In genomic region chr14:72906879-72907278, GRCh38 we compare ENCODE assay signal across 22 cellular contexts. TPM values are rescaled to one million over a fixed set of nuclear protein-coding genes. Genes with fewer than 3 reads are reported as not detected.
DNase-seq lines count a peak whose midpoint lies in the region; ATAC-seq and TF ChIP-seq lines count a peak whose summit lies in the region.
"Had no signal": no experiment of that assay in that cellular context is flagged by ENCODE, and none has a peak within 500 bp of the region (broad histone marks: within the 10 kb centered on the region; RNA-seq: fewer than 3 reads in every experiment).

No MANE protein-coding gene starts in this region.

- no peak for TF ChIP-seq POLR2A in transverse colon (IDR thresholded peaks at IDR 0.05)

- TF ChIP-seq CTCF in chondrocyte (IDR thresholded peaks at IDR 0.05) (no peak), transverse colon (IDR thresholded peaks at IDR 0.05) (no peak)

- peaks cover 6% of the 10 kb centered on the region for H3K9me3 Mint-ChIP-seq in chondrocyte (ENCODE audit: low read depth)
- H3K9me3 Mint-ChIP-seq: activated naive CD8-positive, alpha-beta T cell treated with anti-CD3 and anti-CD28 coated beads, Interleukin-2, amount 50 U/mL, for 24 hours; stimulated activated memory B cell treated with anti-CD40 and anti-IgM and Interleukin-4, amounts not matched to agents 10 μg/mL and 1 μg/mL and 100 μg/mL, for 72 hours had no signal

- no peaks in the 10 kb centered on the region for H3K9me3 ChIP-seq in transverse colon
- H3K9me3 ChIP-seq: tibial nerve had no signal

- H3K4me1 Mint-ChIP-seq in chondrocyte (ENCODE audit: low read depth) = peaks cover 42% of the 10 kb centered on the region

- H3K4me3 Mint-ChIP-seq in chondrocyte (ENCODE audit: unreplicated experiment) = no peak overlapping the region
- H3K4me3 Mint-ChIP-seq: activated naive CD8-positive, alpha-beta T cell treated with anti-CD3 and anti-CD28 coated beads, Interleukin-2, amount 50 U/mL, for 24 hours; CD4-positive, CD25-positive, alpha-beta regulatory T cell; stimulated activated memory B cell treated with anti-CD40 and anti-IgM and Interleukin-4, amounts not matched to agents 10 μg/mL and 1 μg/mL and 100 μg/mL, for 72 hours had no signal

- no peaks in the 10 kb centered on the region for H3K27me3 Mint-ChIP-seq in chondrocyte (ENCODE audit: low read depth)
- H3K27me3 Mint-ChIP-seq: stimulated activated memory B cell treated with anti-CD40 and anti-IgM and Interleukin-4, amounts not matched to agents 10 μg/mL and 1 μg/mL and 100 μg/mL, for 72 hours had no signal

- H3K4me1 ChIP-seq in transverse colon = peaks cover 0 to 14% (median 7%) of the 10 kb centered on the region in 4 donors
- H3K4me1 ChIP-seq: parathyroid adenoma had no signal

- no peaks in the 10 kb centered on the region for H3K36me3 Mint-ChIP-seq in chondrocyte (ENCODE audit: low read depth)
- H3K36me3 Mint-ChIP-seq: CD4-positive, CD25-positive, alpha-beta regulatory T cell; stimulated activated memory B cell treated with anti-CD40 and anti-IgM and Interleukin-4, amounts not matched to agents 10 μg/mL and 1 μg/mL and 100 μg/mL, for 72 hours had no signal

- no peak for ATAC-seq in GM21723 (IDR thresholded peaks at IDR 0.05; ENCODE audit: unreplicated experiment)
- ATAC-seq in HG03342 (IDR thresholded peaks at IDR 0.05; ENCODE audit: unreplicated experiment) = no peak
- ATAC-seq: activated naive CD8-positive, alpha-beta T cell treated with anti-CD3 and anti-CD28 coated beads, Interleukin-2, amount 50 U/mL, for 24 hours; stimulated activated memory B cell treated with anti-CD40 and anti-IgM and Interleukin-4, amounts not matched to agents 10 μg/mL and 1 μg/mL and 100 μg/mL, for 72 hours had no signal

- TF ChIP-seq EP300 in Ishikawa (IDR thresholded peaks at IDR 0.05; ENCODE audit: borderline replicate concordance) (no peak), transverse colon (IDR thresholded peaks at IDR 0.05; ENCODE audit: low read depth) (no peak)

- in situ Hi-C loops in transverse colon (cut with MboI; ENCODE audit: low pct_ligation_motif_present in 1 of 4, low pct_unique_long_range_greater_than_20kb in 1 of 4, low sequenced_read_pairs in 3 of 4) = loop anchor here in 3 of 4 donors (5.0 kb wide), 2 partner anchors 385 to 395 kb away; no protein-coding TSS in a partner anchor

- intact Hi-C loops in transverse colon (cut with DNase I; ENCODE audit: low total_unique reads) = no loop called here

- H3K4me3 ChIP-seq in transverse colon = no peak overlapping the region
- H3K4me3 ChIP-seq: tibial nerve had no signal

- no peaks in the 10 kb centered on the region for H3K36me3 ChIP-seq in transverse colon
- H3K36me3 ChIP-seq: tibial nerve had no signal

- DNase-seq in activated CD8-positive, alpha-beta memory T cell treated with anti-CD3 and anti-CD28 coated beads for 24 hours = peak; percentile 19
- no peak for DNase-seq in activated CD8-positive, alpha-beta memory T cell treated with anti-CD3 and anti-CD28 coated beads, Interleukin-2, amount 50 U/mL, for 48 hours
- DNase-seq in chondrocyte (ENCODE audit: low spot score) (no peak), transverse colon (peak; percentile 15), NCI-H1694 (lab: John Stamatoyannopoulos, UW) (no peak)
- DNase-seq: activated CD4-positive, alpha-beta T cell treated with anti-CD3 and anti-CD28 coated beads for 48 hours; activated naive CD8-positive, alpha-beta T cell treated with anti-CD3 and anti-CD28 coated beads, Interleukin-2, amount 50 U/mL, for 24 hours; activated T-cell treated with anti-CD3 and anti-CD28 coated beads, Interleukin-2, amount 50 U/mL, for 48 hours; CD4-positive, CD25-positive, alpha-beta regulatory T cell; central memory CD4-positive, alpha-beta T cell; DMS53; left ventricle myocardium superior; NCI-H2171; NCI-H774; RPMI8226 had no signal

- WGBS in transverse colon (ENCODE audit: low coverage in 1 of 2), 2 donors = 40% methylated on average over 1 of the region's 1 CpG; no CpG with 5 or more reads in 1 of the 2 donors

- peak overlapping the region; percentile 73 for H3K27ac Mint-ChIP-seq in chondrocyte (ENCODE audit: unreplicated experiment)
- H3K27ac Mint-ChIP-seq: activated naive CD8-positive, alpha-beta T cell treated with anti-CD3 and anti-CD28 coated beads, Interleukin-2, amount 50 U/mL, for 24 hours; CD4-positive, CD25-positive, alpha-beta regulatory T cell had no signal

- H3K27ac ChIP-seq in transverse colon = peak overlapping the region; percentile 45 to 76 (median 60)
- H3K27ac ChIP-seq: HL-60, parathyroid adenoma, tibial nerve had no signal

- TF ChIP-seq RAD21 in Ishikawa (IDR thresholded peaks at IDR 0.05; ENCODE audit: low read depth) = no peak

- H3K27me3 ChIP-seq in transverse colon = no peaks in the 10 kb centered on the region

TF ChIP-seq in Ishikawa, 13 proteins besides CTCF, POLR2A, EP300 and RAD21:
- TF ChIP-seq TEAD4 (IDR thresholded peaks at IDR 0.05) (no peak), USF1 (IDR thresholded peaks at IDR 0.05) (no peak)
- TF ChIP-seq, protein P1, sequence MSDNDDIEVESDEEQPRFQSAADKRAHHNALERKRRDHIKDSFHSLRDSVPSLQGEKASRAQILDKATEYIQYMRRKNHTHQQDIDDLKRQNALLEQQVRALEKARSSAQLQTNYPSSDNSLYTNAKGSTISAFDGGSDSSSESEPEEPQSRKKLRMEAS (IDR thresholded peaks at IDR 0.05) = peak; percentile 18; the same call in 1 of the 2 replicates

RNA-seq across cellular contexts. Expression of gene DPF3, which starts 13.0 kb away (rescaled TPM):
- total RNA-seq in chondrocyte = 1.1 to 2.3 TPM (median 1.1 TPM) in 3 replicates
- total RNA-seq in transverse colon = 10 to 100 TPM in 2 of 4 donors, 1 to 10 TPM in 2; 7.1 to 23.5 (median 10.9) TPM

RNA-seq across cellular contexts. Expression of gene DCAF4, which starts 19.4 kb away (rescaled TPM):
- total RNA-seq in chondrocyte (17.0 to 26.0 TPM (median 23.8 TPM) in 3 replicates), transverse colon (100 to 1,000 TPM in 1 of 4 donors, 10 to 100 TPM in 2, 1 to 10 TPM in 1; 7.9 to 211 (median 22.8) TPM)

Comparison
In these comparisons a context has a peak if more than half of its experiments do, and no peak if none do; other contexts are left out.
1. DNase-seq: peak in activated CD8-positive, alpha-beta memory T cell treated with anti-CD3 and anti-CD28 coated beads for 24 hours (single experiment) and transverse colon (single experiment); none in activated CD8-positive, alpha-beta memory T cell treated with anti-CD3 and anti-CD28 coated beads, Interleukin-2, amount 50 U/mL, for 48 hours (single experiment), chondrocyte (single experiment) and NCI-H1694 (single experiment).